Comparison of ENCODE assay signal across 10 cellular contexts in the genomic region with DNA sequence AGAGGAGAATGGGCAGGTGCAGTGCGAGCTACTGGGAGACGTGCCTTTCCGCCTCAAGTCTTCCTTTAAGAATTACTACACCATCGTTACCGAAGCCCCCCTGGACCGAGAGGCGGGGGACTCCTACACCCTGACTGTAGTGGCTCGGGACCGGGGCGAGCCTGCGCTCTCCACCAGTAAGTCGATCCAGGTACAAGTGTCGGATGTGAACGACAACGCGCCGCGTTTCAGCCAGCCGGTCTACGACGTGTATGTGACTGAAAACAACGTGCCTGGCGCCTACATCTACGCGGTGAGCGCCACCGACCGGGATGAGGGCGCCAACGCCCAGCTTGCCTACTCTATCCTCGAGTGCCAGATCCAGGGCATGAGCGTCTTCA. TPM values are rescaled to one million over a fixed set of nuclear protein-coding genes. Genes with fewer than 3 reads are reported as not detected.
A peak's percentile ranks its signal among the peaks of the same experiment; 100 is the strongest.
DNase-seq lines count a peak whose midpoint lies in the region; ATAC-seq and TF ChIP-seq lines count a peak whose summit lies in the region.
"Had no signal": no experiment of that assay in that cellular context is flagged by ENCODE, and none has a peak within 500 bp of the region (broad histone marks: within the 10 kb centered on the region; RNA-seq: fewer than 3 reads in every experiment).

No MANE protein-coding gene starts in this region.

- TF ChIP-seq POLR2A in GM18505 (IDR thresholded peaks at IDR 0.05; ENCODE audit: borderline replicate concordance, extremely low read depth, insufficient read depth, insufficient read length), result no peak

- peak overlapping the region; percentile 58 for H3K4me3 ChIP-seq in BJ (ENCODE audit: low read depth, low read length)
- peak overlapping the region; percentile 69 for H3K4me3 ChIP-seq in HUES48 (ENCODE audit: low read depth, low read length)
- no peak overlapping the region for H3K4me3 ChIP-seq in epithelial cell of esophagus (ENCODE audit: low read length)
- H3K4me3 ChIP-seq in osteoblast (ENCODE audit: insufficient read depth, low read length), result peak overlapping the region; percentile 77

- no peak for DNase-seq in BJ (ENCODE audit: low read depth)
- DNase-seq in epithelial cell of esophagus (ENCODE audit: low read depth), result peak; percentile 25
- DNase-seq in osteoblast (ENCODE audit: insufficient read length, low spot score, missing footprints), result peak; percentile 44
- DNase-seq: immature natural killer cell, KBM-7 had no signal

- H3K27ac ChIP-seq in HUES48 (ENCODE audit: low read depth, low read length) (no peak overlapping the region), osteoblast (ENCODE audit: low read depth, low read length) (no peak overlapping the region)

- no peak for TF ChIP-seq CTCF in BJ (IDR thresholded peaks at IDR 0.05; ENCODE audit: insufficient read depth, low read depth, low read length)
- TF ChIP-seq CTCF in epithelial cell of esophagus (IDR thresholded peaks at IDR 0.05; ENCODE audit: insufficient read depth, low read depth, low read length, missing control alignments), result no peak
- TF ChIP-seq CTCF in osteoblast (IDR thresholded peaks at IDR 0.05; ENCODE audit: extremely low read depth, low read depth, low read length), result no peak

- POLR2A ChIA-PET in BJ (lab: Charles Lee), result no interaction called here

- H3K27me3 ChIP-seq in BJ (ENCODE audit: control insufficient read depth, insufficient read depth, low read length) (peaks cover 3% of the 10 kb centered on the region), HUES48 (ENCODE audit: control insufficient read depth, insufficient read depth, low read length) (peaks cover 78% of the 10 kb centered on the region), osteoblast (ENCODE audit: insufficient read depth, low read length) (peaks cover 32% of the 10 kb centered on the region)

- peaks cover 4% of the 10 kb centered on the region for H3K79me2 ChIP-seq in osteoblast (ENCODE audit: insufficient read depth, low read length)

- H3K9me3 ChIP-seq in HUES48 (ENCODE audit: control insufficient read depth, insufficient read depth, low read length), result no peaks in the 10 kb centered on the region
- no peaks in the 10 kb centered on the region for H3K9me3 ChIP-seq in osteoblast (ENCODE audit: low read depth, low read length)

- no peak for ATAC-seq in GM18505 (IDR thresholded peaks at IDR 0.05; ENCODE audit: unreplicated experiment)
- no peak for ATAC-seq in GM19467 (IDR thresholded peaks at IDR 0.05; ENCODE audit: unreplicated experiment)
- ATAC-seq in HG02840 (IDR thresholded peaks at IDR 0.05; ENCODE audit: low FRiP score, unreplicated experiment), result no peak
- no peak for ATAC-seq in GM18502 (IDR thresholded peaks at IDR 0.05; ENCODE audit: poor library complexity, unreplicated experiment)

- H3K4me1 ChIP-seq in HUES48 (ENCODE audit: control insufficient read depth, insufficient read depth, low read length) (peaks cover 43% of the 10 kb centered on the region), osteoblast (ENCODE audit: insufficient read depth, low read length) (peaks cover 43% of the 10 kb centered on the region)

- H3K36me3 ChIP-seq in BJ (ENCODE audit: control insufficient read depth, insufficient read depth, low read length) (no peaks in the 10 kb centered on the region), HUES48 (ENCODE audit: control insufficient read depth, insufficient read depth, low read length) (no peaks in the 10 kb centered on the region), osteoblast (ENCODE audit: insufficient read depth, low read length) (no peaks in the 10 kb centered on the region)

- H3K9ac ChIP-seq in HUES48 (ENCODE audit: low read depth, low read length), result no peak overlapping the region

- CTCF ChIA-PET in BJ (lab: Yijun Ruan, JAX), result interaction anchor here (0.9 to 1.5 kb wide), 4 partner anchors 10 to 1784 kb away, joined by 3 to 4 read pairs (median 4); no protein-coding TSS in a partner anchor

- peak overlapping the region; percentile 99 for H3K4me2 ChIP-seq in osteoblast (ENCODE audit: insufficient read depth, low read length)

- no peaks in the 10 kb centered on the region for H4K20me1 ChIP-seq in osteoblast (ENCODE audit: insufficient read depth, low read length)

- peak overlapping the region; percentile 82 for H2AFZ ChIP-seq in osteoblast (ENCODE audit: low read length)

RNA-seq across cellular contexts. Expression of a gene that starts 2.2 kb away (rescaled TPM):
- 21.8 and 31.1 TPM in 2 replicates for polyA plus RNA-seq in BJ (2011; rRNA removed)
- 34.9 and 39.5 TPM in 2 replicates for polyA minus RNA-seq in BJ (2011; rRNA and poly(A)+ RNA removed)
- total RNA-seq in osteoblast, result 3.8 and 5.1 TPM in 2 replicates
- polyA plus RNA-seq: immature natural killer cell had no signal
